11 cellular contexts compared by ENCODE assay signal in genomic region chr13:106472621-106473020, GRCh38.
DNase-seq lines count a peak whose midpoint lies in the region; ATAC-seq and TF ChIP-seq lines count a peak whose summit lies in the region.
"Had no signal": no experiment of that assay in that cellular context is flagged by ENCODE, and none has a peak within 500 bp of the region (broad histone marks: within the 10 kb centered on the region; RNA-seq: fewer than 3 reads in every experiment).

No MANE protein-coding gene starts in this region.

- H3K4me2 ChIP-seq in mesendoderm (ENCODE audit: low read length): no peak overlapping the region

- H3K79me2 ChIP-seq in mesendoderm (ENCODE audit: control insufficient read depth, insufficient read depth, low read length): no peaks in the 10 kb centered on the region

- no peak for TF ChIP-seq CTCF in colonic mucosa (IDR thresholded peaks at IDR 0.05)
- no peak for TF ChIP-seq CTCF in transverse colon (IDR thresholded peaks at IDR 0.05)
- TF ChIP-seq CTCF in dorsolateral prefrontal cortex (IDR thresholded peaks at IDR 0.05 in 54 of 56, conservative IDR thresholded peaks at IDR 0.05 in 2 of 56; ENCODE audit: low read depth in 1 of 56, partially characterized antibody in 56 of 56): no peak

- H3K9me3 ChIP-seq in HUES6 (ENCODE audit: control insufficient read depth, insufficient read depth, low read depth, low read length) (no peaks in the 10 kb centered on the region), colonic mucosa (no peaks in the 10 kb centered on the region), transverse colon (no peaks in the 10 kb centered on the region)

- no peak overlapping the region for H3K18ac ChIP-seq in mesendoderm (ENCODE audit: low read length)

- peak overlapping the region; percentile 51 for H3K9ac ChIP-seq in HUES6 (ENCODE audit: low read length)
- peak overlapping the region in 1 of 2 donors; percentile 43 for H3K9ac ChIP-seq in colonic mucosa (ENCODE audit: low read depth in 2 of 2, low read length in 2 of 2)
- no peak overlapping the region for H3K9ac ChIP-seq in mesendoderm (ENCODE audit: low read length)

- ATAC-seq in HG02571 (IDR thresholded peaks at IDR 0.05; ENCODE audit: unreplicated experiment): no peak
- ATAC-seq: CD8-positive, alpha-beta T cell had no signal

- DNase-seq in colonic mucosa: no peak
- peak; percentile 22 for DNase-seq in mesendoderm
- DNase-seq in transverse colon: no peak
- DNase-seq in dorsolateral prefrontal cortex: no peak
- no peak for DNase-seq in NCI-H2029 treated with DMSO at 0.1 percent for 48 hours (lab: John Stamatoyannopoulos, UW)
- DNase-seq: activated naive CD4-positive, alpha-beta T cell treated with anti-CD3 and anti-CD28 coated beads, Interleukin-2, amount 10 ng/mL, durations not matched to agents 7 days and 5 days; CD8-positive, alpha-beta T cell; Kasumi-1; NCI-H187 treated with DMSO at 0.1 percent for 48 hours had no signal

- no peak for TF ChIP-seq EP300 in transverse colon (IDR thresholded peaks at IDR 0.05; ENCODE audit: low read depth)

- H2AK5ac ChIP-seq in mesendoderm (ENCODE audit: low read length): no peak overlapping the region

- no peak overlapping the region for H2BK15ac ChIP-seq in mesendoderm (replicated peaks; ENCODE audit: low read depth)

- H4K8ac ChIP-seq in mesendoderm (ENCODE audit: low read depth, low read length): no peak overlapping the region

- no peak overlapping the region for H3K56ac ChIP-seq in mesendoderm (ENCODE audit: low read length)

- in situ Hi-C loops in transverse colon (cut with MboI; ENCODE audit: low pct_ligation_motif_present in 1 of 4, low pct_unique_long_range_greater_than_20kb in 1 of 4, low sequenced_read_pairs in 3 of 4): no loop called here

- no peak overlapping the region for H2BK120ac ChIP-seq in mesendoderm (ENCODE audit: low read depth, low read length)

- H3K27ac ChIP-seq in HUES6 (ENCODE audit: low read depth, low read length) (no peak overlapping the region), colonic mucosa (peak overlapping the region; percentile 29), mesendoderm (ENCODE audit: low read depth, low read length) (no peak overlapping the region), transverse colon (peak overlapping the region; percentile 40 to 64 (median 58)), dorsolateral prefrontal cortex (peak overlapping the region in 1 of 59 donors; percentile 3)

- H3K36me3 ChIP-seq in HUES6 (ENCODE audit: control insufficient read depth, insufficient read depth, low read length): no peaks in the 10 kb centered on the region
- H3K36me3 ChIP-seq in colonic mucosa: no peaks in the 10 kb centered on the region
- H3K36me3 ChIP-seq in mesendoderm (ENCODE audit: control insufficient read depth, insufficient read depth, low read length): no peaks in the 10 kb centered on the region
- H3K36me3 ChIP-seq in transverse colon: no peaks in the 10 kb centered on the region

- H3K4me3 ChIP-seq in HUES6 (ENCODE audit: low read depth, low read length): no peak overlapping the region
- no peak overlapping the region for H3K4me3 ChIP-seq in colonic mucosa
- no peak overlapping the region for H3K4me3 ChIP-seq in mesendoderm (ENCODE audit: low read length)
- peak overlapping the region in 1 of 4 donors; percentile 19 for H3K4me3 ChIP-seq in transverse colon
- no peak overlapping the region for H3K4me3 ChIP-seq in dorsolateral prefrontal cortex

- H4K5ac ChIP-seq in mesendoderm (ENCODE audit: low read length): no peak overlapping the region

- no peak overlapping the region for H3K23ac ChIP-seq in mesendoderm (ENCODE audit: low read length)

- TF ChIP-seq POLR2A in transverse colon (IDR thresholded peaks at IDR 0.05): no peak

- intact Hi-C loops in colonic mucosa (cut with DNase I): no loop called here
- intact Hi-C loops in transverse colon (cut with DNase I; ENCODE audit: low total_unique reads): no loop called here
- intact Hi-C loops in dorsolateral prefrontal cortex (cut with DNase I): no loop called here

- no peak overlapping the region for H2BK5ac ChIP-seq in mesendoderm (ENCODE audit: low read length)

- no peak overlapping the region for H3K4ac ChIP-seq in mesendoderm (ENCODE audit: low read depth, low read length)

- H3K79me1 ChIP-seq in mesendoderm (ENCODE audit: low read length): no peaks in the 10 kb centered on the region

- H3K27me3 ChIP-seq in HUES6 (ENCODE audit: control insufficient read depth, insufficient read depth, low read length) (no peaks in the 10 kb centered on the region), colonic mucosa (no peaks in the 10 kb centered on the region), mesendoderm (ENCODE audit: insufficient read depth, low read length, poor library complexity) (no peaks in the 10 kb centered on the region), transverse colon (no peaks in the 10 kb centered on the region), dorsolateral prefrontal cortex (no peaks in the 10 kb centered on the region)

- WGBS in mesendoderm (ENCODE audit: extremely low coverage, insufficient coverage, low lambda C conversion rate): no CpG with 5 or more reads among the region's 4 CpGs
- WGBS in transverse colon (ENCODE audit: low coverage in 1 of 2), 2 donors: 55 to 65% methylated on average over 2 to 4 of the region's 4 CpGs

- peaks cover 41% of the 10 kb centered on the region; the same call in 1 of the 2 replicates for H3K4me1 ChIP-seq in HUES6 (ENCODE audit: control insufficient read depth, insufficient read depth, low read length)
- H3K4me1 ChIP-seq in colonic mucosa: no peaks in the 10 kb centered on the region
- peaks cover 8% of the 10 kb centered on the region for H3K4me1 ChIP-seq in mesendoderm (ENCODE audit: control insufficient read depth, low read depth, low read length)
- peaks cover 4 to 36% (median 19%) of the 10 kb centered on the region in 4 donors for H3K4me1 ChIP-seq in transverse colon

Comparison
In these comparisons a context has a peak if more than half of its experiments do, and no peak if none do; other contexts are left out.
1. H3K27ac ChIP-seq: peak in colonic mucosa (single experiment) and transverse colon (4 of 4); none in HUES6 (single experiment) and mesendoderm (single experiment).